Comparison of ENCODE assay signal across 26 cellular contexts in the genomic region with DNA sequence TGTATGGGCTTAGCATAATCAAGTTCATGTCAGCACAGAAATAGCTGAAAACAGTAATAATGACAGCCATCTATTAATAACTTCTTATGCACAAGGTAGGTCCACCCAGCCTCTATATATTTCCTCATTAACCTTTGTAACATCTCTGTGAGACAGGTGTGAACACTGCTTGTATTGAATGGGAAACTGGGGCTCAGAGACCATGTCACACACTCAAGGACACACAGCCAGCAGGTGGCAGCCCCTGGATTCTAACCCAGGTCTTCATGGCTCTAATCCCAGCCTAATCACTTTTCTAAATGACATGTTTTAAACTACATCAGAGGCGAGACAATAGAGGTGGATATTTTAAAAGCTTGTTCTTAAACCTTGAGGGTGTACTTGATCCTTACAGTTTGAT.
A peak's percentile ranks its signal among the peaks of the same experiment; 100 is the strongest.
DNase-seq lines count a peak whose midpoint lies in the region; ATAC-seq, FAIRE-seq and TF ChIP-seq lines count a peak whose summit lies in the region.
"Had no signal": no experiment of that assay in that cellular context is flagged by ENCODE, and none has a peak within 500 bp of the region (broad histone marks: within the 10 kb centered on the region; RNA-seq: fewer than 3 reads in every experiment).

No MANE protein-coding gene starts in this region.

- FAIRE-seq in A549 (lab: Jason Lieb, UNC), result no peak
- FAIRE-seq: astrocyte, GM12892 had no signal

- RAD21 ChIA-PET in HCT116 (lab: Charles Lee; ENCODE audit: low non-redundant PET in 1 of 2, low total read pairs in 2 of 2, uncharacterized antibody in 2 of 2, unreplicated experiment in 2 of 2), result no interaction called here

- WGBS in A549 (ENCODE audit: missing lambda C conversion rate), result 68% methylated on average over 1 of the region's 1 CpG

- H3K27ac ChIP-seq in A549, result peak overlapping the region; percentile 61 to 70; a peak in 4 of 6 replicates
- H3K27ac ChIP-seq in HCT116 (ENCODE audit: low read depth, low read length), result no peak overlapping the region
- H3K27ac ChIP-seq in osteoblast (ENCODE audit: low read depth, low read length), result no peak overlapping the region
- H3K27ac ChIP-seq: 22Rv1, foreskin keratinocyte had no signal

- POLR2A ChIA-PET in A549 (lab: Yijun Ruan, JAX) (no interaction called here), HCT116 (lab: Charles Lee) (no interaction called here)

- H3K27me3 ChIP-seq in HCT116 (ENCODE audit: insufficient read depth, low read length), result no peaks in the 10 kb centered on the region
- no peaks in the 10 kb centered on the region for H3K27me3 ChIP-seq in osteoblast (ENCODE audit: insufficient read depth, low read length)
- H3K27me3 ChIP-seq: foreskin keratinocyte had no signal

- TF ChIP-seq CTCF in A549 (IDR thresholded peaks at IDR 0.05) (peak; percentile 25; the same call in 1 of the 3 replicates), HCT116 (IDR thresholded peaks at IDR 0.05 in 2 of 3, conservative IDR thresholded peaks at IDR 0.05 in 1 of 3; ENCODE audit: borderline replicate concordance in 1 of 3, insufficient read depth in 1 of 3, low read depth in 2 of 3, low read length in 2 of 3) (0 out of 6 replicates have a peak, but pooled peaks of 1 of the 3 experiments have one; percentile 8), cardiac fibroblast (IDR thresholded peaks at IDR 0.05; ENCODE audit: low read depth, low read length) (peak; percentile 6), osteoblast (IDR thresholded peaks at IDR 0.05; ENCODE audit: extremely low read depth, low read depth, low read length) (no peak)

- H3K9ac ChIP-seq in HCT116 (ENCODE audit: low read length), result no peak overlapping the region

- H4K20me1 ChIP-seq in HCT116 (ENCODE audit: insufficient read depth) (no peaks in the 10 kb centered on the region), osteoblast (ENCODE audit: insufficient read depth, low read length) (no peaks in the 10 kb centered on the region)

- no peak for TF ChIP-seq EP300 in A549 (IDR thresholded peaks at IDR 0.05)

- H2AFZ ChIP-seq in HCT116 (ENCODE audit: low read depth, low read length, poor library complexity, severe bottlenecking) (no peak overlapping the region), osteoblast (ENCODE audit: low read length) (no peak overlapping the region)

- ATAC-seq in A549 (no peak), HCT116 (no peak), GM21717 (IDR thresholded peaks at IDR 0.05; ENCODE audit: unreplicated experiment) (no peak)
- ATAC-seq: activated T-helper 17 cell treated with anti-CD3 and anti-CD28 coated beads, Interleukin-2, amount 50 U/mL, for 72 hours; CD8-positive, alpha-beta T cell; foreskin keratinocyte; left lobe of liver; naive thymus-derived CD8-positive, alpha-beta T cell; Right ventricle myocardium inferior had no signal

- TF ChIP-seq RAD21 in A549 (conservative IDR thresholded peaks at IDR 0.05 in 1 of 2, IDR thresholded peaks at IDR 0.05 in 1 of 2) (0 out of 5 replicates have a peak, but pooled peaks of 1 of the 2 experiments have one; percentile 9), HCT116 (IDR thresholded peaks at IDR 0.05; ENCODE audit: low read depth) (peak; percentile 29)

- H3K36me3 ChIP-seq in HCT116 (ENCODE audit: control insufficient read depth in 1 of 2, insufficient read depth in 2 of 2, low read length in 2 of 2) (no peaks in the 10 kb centered on the region), osteoblast (ENCODE audit: insufficient read depth, low read length) (no peaks in the 10 kb centered on the region)

- H3K9me3 ChIP-seq in A549, result peaks cover 7% of the 10 kb centered on the region
- H3K9me3 ChIP-seq in HCT116 (ENCODE audit: control insufficient read depth in 1 of 2, insufficient read depth in 1 of 2, low read depth in 1 of 2, low read length in 2 of 2), result no peaks in the 10 kb centered on the region
- no peaks in the 10 kb centered on the region for H3K9me3 ChIP-seq in osteoblast (ENCODE audit: low read depth, low read length)

- no TSS peak for BruUV-seq in HCT116 (replicated peaks; lab: Mats Ljungman, UMichigan)

- no peaks in the 10 kb centered on the region for H3K9me2 ChIP-seq in HCT116 (ENCODE audit: insufficient read depth)

- intact Hi-C loops in HCT116 (cut with micrococcal nuclease), result loop anchor here (10.0 kb wide), 1 partner anchor 889 kb away; a partner anchor contains a TSS

- CTCF ChIA-PET in A549 (lab: Yijun Ruan, JAX) (interaction anchor here (1.4 kb wide), 2 partner anchors 10 to 16 kb away, joined by 3 read pairs; no protein-coding TSS in a partner anchor), HCT116 (lab: Charles Lee) (no interaction called here)

- DNase-seq in DMS53 (lab: John Stamatoyannopoulos, UW), result peak; percentile 15
- no peak for DNase-seq in DMS53 treated with DMSO at 0.1 percent for 48 hours (lab: John Stamatoyannopoulos, UW; ENCODE audit: unreplicated experiment)
- no peak for DNase-seq in A549 (ENCODE audit: low read depth in 1 of 2, low spot score in 1 of 2)
- no peak for DNase-seq in HCT116 (ENCODE audit: low read depth, low spot score)
- no peak for DNase-seq in cardiac fibroblast (ENCODE audit: low read depth in 2 of 2)
- no peak for DNase-seq in osteoblast (ENCODE audit: insufficient read length, low spot score, missing footprints)
- no peak for DNase-seq in NCI-H524 treated with DMSO at 0.1 percent for 48 hours (lab: John Stamatoyannopoulos, UW)
- DNase-seq: activated CD4-positive, alpha-beta T cell treated with anti-CD3 and anti-CD28 coated beads, Interleukin-2, amount 50 U/mL, for 1 hour; activated CD8-positive, alpha-beta memory T cell treated with anti-CD3 and anti-CD28 coated beads, Interleukin-2, amount 50 U/mL, for 4 hours; CD8-positive, alpha-beta T cell; cerebellar nuclear complex; DMS153; erythroblast; foreskin keratinocyte; HCEC 1CT; naive thymus-derived CD8-positive, alpha-beta T cell; NCI-H2107; NCI-H524; OCI-M1 had no signal

- H3K79me2 ChIP-seq in HCT116 (ENCODE audit: insufficient read depth, low read length) (no peaks in the 10 kb centered on the region), osteoblast (ENCODE audit: insufficient read depth, low read length) (no peaks in the 10 kb centered on the region)

- no peak for TF ChIP-seq POLR2A in A549 (IDR thresholded peaks at IDR 0.05; ENCODE audit: low read length)
- TF ChIP-seq POLR2A in HCT116 (IDR thresholded peaks at IDR 0.05; ENCODE audit: borderline replicate concordance, extremely low read depth, insufficient read depth, insufficient read length), result no peak

- no peak overlapping the region for H3K4me2 ChIP-seq in A549
- no peak overlapping the region for H3K4me2 ChIP-seq in HCT116 (ENCODE audit: low read length)
- no peak overlapping the region for H3K4me2 ChIP-seq in osteoblast (ENCODE audit: insufficient read depth, low read length)

- H3K4me3 ChIP-seq in A549 (no peak overlapping the region), HCT116 (replicated peaks in 1 of 2; ENCODE audit: low read depth in 1 of 2, low read length in 2 of 2) (no peak overlapping the region), cardiac fibroblast (replicated peaks in 1 of 2; ENCODE audit: low read depth in 2 of 2, low read length in 2 of 2) (no peak overlapping the region), osteoblast (ENCODE audit: insufficient read depth, low read length) (no peak overlapping the region)

- H3K4me1 ChIP-seq in A549 (peaks cover 30% of the 10 kb centered on the region), HCT116 (ENCODE audit: control insufficient read depth in 1 of 2, insufficient read depth in 2 of 2, low read length in 2 of 2) (peaks cover 2 to 6% of the 10 kb centered on the region in 2 experiments; a peak in 1 of 4 replicates), osteoblast (ENCODE audit: insufficient read depth, low read length) (no peaks in the 10 kb centered on the region)

TF ChIP-seq in A549, 52 proteins besides CTCF, POLR2A, EP300 and RAD21:
- TF ChIP-seq FOSL2 (IDR thresholded peaks at IDR 0.05), result no peak
- TF ChIP-seq FOSL2 (CRISPR knock-in tag; IDR thresholded peaks at IDR 0.05), result no peak
- peak; percentile 27; the same call in 1 of the 3 replicates for TF ChIP-seq SMC3 (IDR thresholded peaks at IDR 0.05)

TF ChIP-seq in HCT116, 20 proteins besides CTCF, POLR2A, EP300 and RAD21 (continues in another document):
- TF ChIP-seq EZH2phosphoT487 (IDR thresholded peaks at IDR 0.05; ENCODE audit: borderline replicate concordance) (no peak), SP1 (IDR thresholded peaks at IDR 0.05; ENCODE audit: low read depth) (no peak), ZFX (IDR thresholded peaks at IDR 0.05) (no peak), ELF1 (IDR thresholded peaks at IDR 0.05; ENCODE audit: borderline replicate concordance, low read depth) (no peak), JUND (IDR thresholded peaks at IDR 0.05) (no peak)
- TF ChIP-seq, protein P1, sequence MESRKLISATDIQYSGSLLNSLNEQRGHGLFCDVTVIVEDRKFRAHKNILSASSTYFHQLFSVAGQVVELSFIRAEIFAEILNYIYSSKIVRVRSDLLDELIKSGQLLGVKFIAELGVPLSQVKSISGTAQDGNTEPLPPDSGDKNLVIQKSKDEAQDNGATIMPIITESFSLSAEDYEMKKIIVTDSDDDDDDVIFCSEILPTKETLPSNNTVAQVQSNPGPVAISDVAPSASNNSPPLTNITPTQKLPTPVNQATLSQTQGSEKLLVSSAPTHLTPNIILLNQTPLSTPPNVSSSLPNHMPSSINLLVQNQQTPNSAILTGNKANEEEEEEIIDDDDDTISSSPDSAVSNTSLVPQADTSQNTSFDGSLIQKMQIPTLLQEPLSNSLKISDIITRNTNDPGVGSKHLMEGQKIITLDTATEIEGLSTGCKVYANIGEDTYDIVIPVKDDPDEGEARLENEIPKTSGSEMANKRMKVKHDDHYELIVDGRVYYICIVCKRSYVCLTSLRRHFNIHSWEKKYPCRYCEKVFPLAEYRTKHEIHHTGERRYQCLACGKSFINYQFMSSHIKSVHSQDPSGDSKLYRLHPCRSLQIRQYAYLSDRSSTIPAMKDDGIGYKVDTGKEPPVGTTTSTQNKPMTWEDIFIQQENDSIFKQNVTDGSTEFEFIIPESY (IDR thresholded peaks at IDR 0.05; ENCODE audit: extremely low read depth, insufficient replicate concordance, low read length), result no peak

Comparison
In these comparisons a context has a peak if more than half of its experiments do, and no peak if none do; other contexts are left out.
1. H3K27ac ChIP-seq: peak in A549 (2 of 2); none in HCT116 (single experiment) and osteoblast (single experiment).